Comparison of ENCODE assay signal across 39 cellular contexts in genomic region chr9:109129470-109130197, GRCh38. TPM values are rescaled to one million over a fixed set of nuclear protein-coding genes. Genes with fewer than 3 reads are reported as not detected.
"Had no signal": no experiment of that assay in that cellular context is flagged by ENCODE, and none has a peak within 500 bp of the region (broad histone marks: within the 10 kb centered on the region; RNA-seq: fewer than 3 reads in every experiment).

No MANE protein-coding gene starts in this region.

- ATAC-seq: activated CD4-positive, alpha-beta T cell treated with anti-CD3 and anti-CD28 coated beads for 36 hours; activated CD8-positive, alpha-beta memory T cell treated with anti-CD3 and anti-CD28 coated beads, Interleukin-2, amount 10 ng/mL, durations not matched to agents 7 days and 5 days; activated CD8-positive, alpha-beta T cell treated with anti-CD3 and anti-CD28 coated beads, Interleukin-2, amount 10 ng/mL, durations not matched to agents 7 days and 5 days; activated naive CD8-positive, alpha-beta T cell treated with anti-CD3 and anti-CD28 coated beads, Interleukin-2, amount 50 U/mL, for 24 hours; foreskin keratinocyte; gastrocnemius medialis; T-helper 17 cell had no signal

- H3K27ac Mint-ChIP-seq: activated CD4-positive, alpha-beta memory T cell treated with anti-CD3 and anti-CD28 coated beads for 36 hours; activated CD4-positive, alpha-beta T cell treated with anti-CD3 and anti-CD28 coated beads for 36 hours; activated CD4-positive, alpha-beta T cell treated with anti-CD3 and anti-CD28 coated beads, Interleukin-2, amount 10 ng/mL, durations not matched to agents 24 days and 14 days; activated CD8-positive, alpha-beta memory T cell treated with anti-CD3 and anti-CD28 coated beads, Interleukin-2, amount 10 ng/mL, durations not matched to agents 7 days and 5 days; activated CD8-positive, alpha-beta T cell treated with anti-CD3 and anti-CD28 coated beads, Interleukin-2, amount 10 ng/mL, durations not matched to agents 7 days and 5 days; activated naive CD4-positive, alpha-beta T cell treated with anti-CD3 and anti-CD28 coated beads for 36 hours; activated naive CD4-positive, alpha-beta T cell treated with anti-CD3 and anti-CD28 coated beads, Interleukin-2, amount 50 U/mL, for 24 hours; activated naive CD8-positive, alpha-beta T cell treated with anti-CD3 and anti-CD28 coated beads for 36 hours; activated naive CD8-positive, alpha-beta T cell treated with anti-CD3 and anti-CD28 coated beads, Interleukin-2, amount 50 U/mL, for 24 hours; activated T-helper 1 cell treated with anti-CD3 and anti-CD28 coated beads, Interleukin-12 subunit alpha, Interleukin-12 subunit beta, Interleukin-2, Interleukin-4 antibody, amounts not matched to agents 30 ng/mL and 10 ng/mL and 1 ng/mL, durations not matched to agents 14 hours and 24 hours and 36 hours; activated T-helper 2 cell treated with anti-CD3 and anti-CD28 coated beads, Interferon-gamma antibody, Interleukin-2, Interleukin-4, amounts not matched to agents 10 μg/mL and 5 μg/mL and 100 μg/mL, durations not matched to agents 14 hours and 24 hours and 36 hours; dendritic cell treated with granulocyte-macrophage colony-stimulating factor and Interleukin-4, amounts not matched to agents 40 ng/mL and 50 ng/mL, for 4 days; endodermal cell; T-helper 17 cell; T-helper 2 cell treated with Interferon-gamma antibody and Interleukin-4, amounts not matched to agents 5 μg/mL and 100 μg/mL, for 36 hours had no signal

- H3K27me3 Mint-ChIP-seq: activated CD4-positive, alpha-beta memory T cell treated with anti-CD3 and anti-CD28 coated beads for 36 hours; activated CD4-positive, alpha-beta T cell treated with anti-CD3 and anti-CD28 coated beads for 36 hours; activated CD8-positive, alpha-beta memory T cell treated with anti-CD3 and anti-CD28 coated beads, Interleukin-2, amount 10 ng/mL, durations not matched to agents 7 days and 5 days; activated naive CD4-positive, alpha-beta T cell treated with anti-CD3 and anti-CD28 coated beads, Interleukin-2, amount 50 U/mL, for 24 hours; activated naive CD8-positive, alpha-beta T cell treated with anti-CD3 and anti-CD28 coated beads for 36 hours; activated naive CD8-positive, alpha-beta T cell treated with anti-CD3 and anti-CD28 coated beads, Interleukin-2, amount 50 U/mL, for 24 hours; central memory CD8-positive, alpha-beta T cell; dendritic cell treated with granulocyte-macrophage colony-stimulating factor and Interleukin-4, amounts not matched to agents 40 ng/mL and 50 ng/mL, for 4 days had no signal

- DNase-seq: activated CD4-positive, alpha-beta memory T cell treated with anti-CD3 and anti-CD28 coated beads for 36 hours; activated CD4-positive, alpha-beta T cell treated with anti-CD3 and anti-CD28 coated beads for 36 hours; activated CD4-positive, alpha-beta T cell treated with anti-CD3 and anti-CD28 coated beads, Interleukin-2, amount 10 ng/mL, durations not matched to agents 24 days and 14 days; activated CD4-positive, CD25-positive, alpha-beta regulatory T cell; activated CD4-positive, CD25-positive, alpha-beta regulatory T cell treated with anti-CD3 and anti-CD28 coated beads, Interleukin-2, amount 50 U/mL, for 72 hours; activated CD8-positive, alpha-beta memory T cell treated with anti-CD3 and anti-CD28 coated beads, Interleukin-2, amount 10 ng/mL, durations not matched to agents 7 days and 5 days; activated CD8-positive, alpha-beta memory T cell treated with anti-CD3 and anti-CD28 coated beads, Interleukin-2, amount 50 U/mL, for 4 hours; activated CD8-positive, alpha-beta T cell treated with anti-CD3 and anti-CD28 coated beads, Interleukin-2, amount 10 ng/mL, durations not matched to agents 7 days and 5 days; activated effector memory CD4-positive, alpha-beta T cell treated with anti-CD3 and anti-CD28 coated beads, Interleukin-2, amount 50 U/mL, for 16 hours; activated naive CD4-positive, alpha-beta T cell treated with anti-CD3 and anti-CD28 coated beads for 36 hours; activated naive CD8-positive, alpha-beta T cell treated with anti-CD3 and anti-CD28 coated beads for 36 hours; activated naive CD8-positive, alpha-beta T cell treated with anti-CD3 and anti-CD28 coated beads, Interleukin-2, amount 50 U/mL, for 24 hours; activated T-cell treated with anti-CD3 and anti-CD28 coated beads, Interleukin-2, amount 50 U/mL, for 1 hour; activated T-cell treated with anti-CD3 and anti-CD28 coated beads, Interleukin-2, amount 50 U/mL, for 48 hours; adrenal gland; amygdala; brain microvascular endothelial cell; dorsolateral prefrontal cortex; effector memory CD4-positive, alpha-beta T cell; endodermal cell; erythroblast; foreskin keratinocyte; gastrocnemius medialis; glutamatergic neuron; T-helper 1 cell; T-helper 17 cell; T1000; WERI-Rb-1 had no signal

- H3K9me3 ChIP-seq: adrenal gland, ascending aorta, esophagus muscularis mucosa, gastrocnemius medialis had no signal

- H3K9me3 Mint-ChIP-seq: activated CD4-positive, alpha-beta memory T cell treated with anti-CD3 and anti-CD28 coated beads for 36 hours; activated CD4-positive, alpha-beta T cell treated with anti-CD3 and anti-CD28 coated beads, Interleukin-2, amount 10 ng/mL, durations not matched to agents 24 days and 14 days; activated naive CD4-positive, alpha-beta T cell treated with anti-CD3 and anti-CD28 coated beads for 36 hours; activated naive CD4-positive, alpha-beta T cell treated with anti-CD3 and anti-CD28 coated beads, Interleukin-2, amount 50 U/mL, for 24 hours; activated naive CD8-positive, alpha-beta T cell treated with anti-CD3 and anti-CD28 coated beads for 36 hours; activated naive CD8-positive, alpha-beta T cell treated with anti-CD3 and anti-CD28 coated beads, Interleukin-2, amount 50 U/mL, for 24 hours; activated T-helper 1 cell treated with anti-CD3 and anti-CD28 coated beads, Interleukin-12 subunit alpha, Interleukin-12 subunit beta, Interleukin-2, Interleukin-4 antibody, amounts not matched to agents 30 ng/mL and 10 ng/mL and 1 ng/mL, durations not matched to agents 14 hours and 24 hours and 36 hours; activated T-helper 2 cell treated with anti-CD3 and anti-CD28 coated beads, Interferon-gamma antibody, Interleukin-2, Interleukin-4, amounts not matched to agents 10 μg/mL and 5 μg/mL and 100 μg/mL, durations not matched to agents 14 hours and 24 hours and 36 hours; central memory CD8-positive, alpha-beta T cell; dendritic cell treated with granulocyte-macrophage colony-stimulating factor and Interleukin-4, amounts not matched to agents 40 ng/mL and 50 ng/mL, for 4 days; endodermal cell; T-helper 2 cell treated with Interferon-gamma antibody and Interleukin-4, amounts not matched to agents 5 μg/mL and 100 μg/mL, for 36 hours had no signal

- H3K36me3 ChIP-seq: adrenal gland, ascending aorta, brain microvascular endothelial cell, esophagus muscularis mucosa, gastrocnemius medialis, WERI-Rb-1 had no signal

- FAIRE-seq: bronchial epithelial cell had no signal

- H3K27ac ChIP-seq: adrenal gland, ascending aorta, brain microvascular endothelial cell, coronary artery, dorsolateral prefrontal cortex, esophagus muscularis mucosa, foreskin keratinocyte, gastrocnemius medialis, WERI-Rb-1 had no signal

- H3K4me3 Mint-ChIP-seq: activated CD4-positive, alpha-beta memory T cell treated with anti-CD3 and anti-CD28 coated beads for 36 hours; activated CD4-positive, alpha-beta T cell treated with anti-CD3 and anti-CD28 coated beads for 36 hours; activated CD4-positive, alpha-beta T cell treated with anti-CD3 and anti-CD28 coated beads, Interleukin-2, amount 10 ng/mL, durations not matched to agents 24 days and 14 days; activated CD8-positive, alpha-beta memory T cell treated with anti-CD3 and anti-CD28 coated beads, Interleukin-2, amount 10 ng/mL, durations not matched to agents 7 days and 5 days; activated CD8-positive, alpha-beta T cell treated with anti-CD3 and anti-CD28 coated beads, Interleukin-2, amount 10 ng/mL, durations not matched to agents 7 days and 5 days; activated naive CD4-positive, alpha-beta T cell treated with anti-CD3 and anti-CD28 coated beads for 36 hours; activated naive CD4-positive, alpha-beta T cell treated with anti-CD3 and anti-CD28 coated beads, Interleukin-2, amount 50 U/mL, for 24 hours; activated naive CD8-positive, alpha-beta T cell treated with anti-CD3 and anti-CD28 coated beads for 36 hours; activated naive CD8-positive, alpha-beta T cell treated with anti-CD3 and anti-CD28 coated beads, Interleukin-2, amount 50 U/mL, for 24 hours; activated T-helper 1 cell treated with anti-CD3 and anti-CD28 coated beads, Interleukin-12 subunit alpha, Interleukin-12 subunit beta, Interleukin-2, Interleukin-4 antibody, amounts not matched to agents 30 ng/mL and 10 ng/mL and 1 ng/mL, durations not matched to agents 14 hours and 24 hours and 36 hours; central memory CD8-positive, alpha-beta T cell; dendritic cell treated with granulocyte-macrophage colony-stimulating factor and Interleukin-4, amounts not matched to agents 40 ng/mL and 50 ng/mL, for 4 days; endodermal cell; T-helper 17 cell; T-helper 2 cell treated with Interferon-gamma antibody and Interleukin-4, amounts not matched to agents 5 μg/mL and 100 μg/mL, for 36 hours had no signal

- H3K4me1 ChIP-seq: adrenal gland, ascending aorta, esophagus muscularis mucosa, foreskin keratinocyte, gastrocnemius medialis had no signal

- H3K4me1 Mint-ChIP-seq: activated CD4-positive, alpha-beta T cell treated with anti-CD3 and anti-CD28 coated beads for 36 hours; activated CD4-positive, alpha-beta T cell treated with anti-CD3 and anti-CD28 coated beads, Interleukin-2, amount 10 ng/mL, durations not matched to agents 24 days and 14 days; activated naive CD4-positive, alpha-beta T cell treated with anti-CD3 and anti-CD28 coated beads, Interleukin-2, amount 50 U/mL, for 24 hours; activated naive CD8-positive, alpha-beta T cell treated with anti-CD3 and anti-CD28 coated beads for 36 hours; activated naive CD8-positive, alpha-beta T cell treated with anti-CD3 and anti-CD28 coated beads, Interleukin-2, amount 50 U/mL, for 24 hours; central memory CD8-positive, alpha-beta T cell; T-helper 17 cell had no signal

- H3K36me3 Mint-ChIP-seq: activated CD4-positive, alpha-beta memory T cell treated with anti-CD3 and anti-CD28 coated beads for 36 hours; activated CD8-positive, alpha-beta memory T cell treated with anti-CD3 and anti-CD28 coated beads, Interleukin-2, amount 10 ng/mL, durations not matched to agents 7 days and 5 days; activated naive CD4-positive, alpha-beta T cell treated with anti-CD3 and anti-CD28 coated beads, Interleukin-2, amount 50 U/mL, for 24 hours; activated naive CD8-positive, alpha-beta T cell treated with anti-CD3 and anti-CD28 coated beads for 36 hours had no signal

- H3K27me3 ChIP-seq: adrenal gland, ascending aorta, brain microvascular endothelial cell, dorsolateral prefrontal cortex, esophagus muscularis mucosa, foreskin keratinocyte, gastrocnemius medialis had no signal

- H3K4me3 ChIP-seq: adrenal gland, ascending aorta, coronary artery, dorsolateral prefrontal cortex, esophagus muscularis mucosa, gastrocnemius medialis had no signal

RNA-seq across cellular contexts. Expression of gene FRRS1L, which starts 37.4 kb away (rescaled TPM):
- total RNA-seq: activated CD4-positive, alpha-beta memory T cell treated with anti-CD3 and anti-CD28 coated beads for 36 hours; activated CD4-positive, alpha-beta T cell treated with anti-CD3 and anti-CD28 coated beads for 36 hours; activated CD4-positive, alpha-beta T cell treated with anti-CD3 and anti-CD28 coated beads, Interleukin-2, amount 10 ng/mL, durations not matched to agents 24 days and 14 days; activated CD8-positive, alpha-beta memory T cell treated with anti-CD3 and anti-CD28 coated beads for 36 hours; activated CD8-positive, alpha-beta memory T cell treated with anti-CD3 and anti-CD28 coated beads, Interleukin-2, amount 10 ng/mL, durations not matched to agents 7 days and 5 days; activated CD8-positive, alpha-beta T cell treated with anti-CD3 and anti-CD28 coated beads, Interleukin-2, amount 10 ng/mL, durations not matched to agents 7 days and 5 days; activated naive CD4-positive, alpha-beta T cell treated with anti-CD3 and anti-CD28 coated beads for 36 hours; activated naive CD8-positive, alpha-beta T cell treated with anti-CD3 and anti-CD28 coated beads for 36 hours; activated T-helper 1 cell treated with anti-CD3 and anti-CD28 coated beads, Interleukin-12 subunit alpha, Interleukin-12 subunit beta, Interleukin-2, Interleukin-4 antibody, amounts not matched to agents 30 ng/mL and 10 ng/mL and 1 ng/mL, durations not matched to agents 14 hours and 24 hours and 36 hours; activated T-helper 2 cell treated with anti-CD3 and anti-CD28 coated beads, Interferon-gamma antibody, Interleukin-2, Interleukin-4, amounts not matched to agents 10 μg/mL and 5 μg/mL and 100 μg/mL, durations not matched to agents 14 hours and 24 hours and 36 hours; bronchial epithelial cell; T-helper 17 cell had no signal
